8 cellular contexts compared by ENCODE assay signal in genomic region chr1:174769961-174770549, GRCh38.
DNase-seq lines count a peak whose midpoint lies in the region; FAIRE-seq and TF ChIP-seq lines count a peak whose summit lies in the region.

No MANE protein-coding gene starts in this region.

- peak; percentile 74 for FAIRE-seq in GM12892 (lab: Jason Lieb, UNC)
- FAIRE-seq in astrocyte (lab: Jason Lieb, UNC) = peak; percentile 72

- peak; percentile 39 for DNase-seq in AG09319 (ENCODE audit: extremely low read depth, low read depth)
- no peak for DNase-seq in GM12892 (ENCODE audit: insufficient read length)
- DNase-seq in NCI-H2196 (lab: John Stamatoyannopoulos, UW; ENCODE audit: unreplicated experiment) = peak; percentile 49
- DNase-seq in astrocyte (ENCODE audit: low read depth) = peak; percentile 43
- peak; percentile 36 for DNase-seq in iPS-NIHi7 (ENCODE audit: extremely low spot score)
- DNase-seq in superior temporal gyrus (ENCODE audit: extremely low spot score) = peak; percentile 87
- DNase-seq in NCI-H226 = no peak
- DNase-seq in islet precursor cell = no peak

- no peaks in the 10 kb centered on the region for H3K4me1 ChIP-seq in astrocyte (ENCODE audit: insufficient read depth, low read length)

- no peak overlapping the region for H3K4me3 ChIP-seq in astrocyte (ENCODE audit: insufficient read depth, low read depth, low read length)

- no peak overlapping the region for H3K27ac Mint-ChIP-seq in astrocyte (ENCODE audit: unreplicated experiment)

- H3K79me2 ChIP-seq in astrocyte (ENCODE audit: insufficient read depth, low read length) = no peaks in the 10 kb centered on the region

- TF ChIP-seq POLR2A in GM12892 (IDR thresholded peaks at IDR 0.05; ENCODE audit: low read depth, low read length) = no peak

- peaks cover 2% of the 10 kb centered on the region for H3K27me3 ChIP-seq in astrocyte (ENCODE audit: insufficient read depth, low read length)

- H3K9ac ChIP-seq in astrocyte (ENCODE audit: low read length) = no peak overlapping the region

- no peaks in the 10 kb centered on the region for H3K9me3 Mint-ChIP-seq in astrocyte (ENCODE audit: unreplicated experiment)

- H3K36me3 Mint-ChIP-seq in astrocyte (ENCODE audit: low read depth, unreplicated experiment) = no peaks in the 10 kb centered on the region

- H2AFZ ChIP-seq in astrocyte (ENCODE audit: low read depth, low read length) = no peak overlapping the region

- H3K4me1 Mint-ChIP-seq in astrocyte (ENCODE audit: low read depth, unreplicated experiment) = peaks cover 2% of the 10 kb centered on the region

- peak; percentile 74 for TF ChIP-seq CTCF in AG09319 (IDR thresholded peaks at IDR 0.05; ENCODE audit: low read depth, low read length)
- peak; percentile 82 for TF ChIP-seq CTCF in astrocyte (IDR thresholded peaks at IDR 0.05; ENCODE audit: insufficient read depth, low read depth, low read length)

- H3K27me3 Mint-ChIP-seq in astrocyte (ENCODE audit: low read depth, unreplicated experiment) = no peaks in the 10 kb centered on the region

- no peaks in the 10 kb centered on the region for H4K20me1 ChIP-seq in astrocyte (ENCODE audit: insufficient read depth, low read length)

- no peak overlapping the region for H3K27ac ChIP-seq in astrocyte (ENCODE audit: low read depth, low read length)

- H3K9me3 ChIP-seq in astrocyte (ENCODE audit: insufficient read depth, low read depth, low read length) = no peaks in the 10 kb centered on the region

- H3K4me2 ChIP-seq in astrocyte (ENCODE audit: low read length) = no peak overlapping the region

- H3K36me3 ChIP-seq in astrocyte (ENCODE audit: insufficient read depth, low read length) = no peaks in the 10 kb centered on the region

- H3K4me3 Mint-ChIP-seq in astrocyte (ENCODE audit: unreplicated experiment) = no peak overlapping the region

Comparison
In these comparisons a context has a peak if more than half of its experiments do, and no peak if none do; other contexts are left out.
1. DNase-seq: peak in AG09319 (single experiment), NCI-H2196 (single experiment), astrocyte (single experiment), iPS-NIHi7 (single experiment) and superior temporal gyrus (single experiment); none in GM12892 (single experiment), NCI-H226 (single experiment) and islet precursor cell (single experiment).